Comparison of ENCODE assay signal across 17 cellular contexts in genomic region chr7:107946451-107946850, GRCh38. TPM values are rescaled to one million over a fixed set of nuclear protein-coding genes. Genes with fewer than 3 reads are reported as not detected.
DNase-seq lines count a peak whose midpoint lies in the region; ATAC-seq and TF ChIP-seq lines count a peak whose summit lies in the region.
"Had no signal": no experiment of that assay in that cellular context is flagged by ENCODE, and none has a peak within 500 bp of the region (broad histone marks: within the 10 kb centered on the region; RNA-seq: fewer than 3 reads in every experiment).

No MANE protein-coding gene starts in this region.

- intact Hi-C loops in left ventricle myocardium superior (cut with micrococcal nuclease) = no loop called here
- intact Hi-C loops in right cardiac atrium (cut with DNase I) = no loop called here

- peak overlapping the region in 2 of 3 experiments; percentile 21 to 79 for H3K27ac Mint-ChIP-seq in nephron
- H3K27ac Mint-ChIP-seq: CD8-positive, alpha-beta memory T cell; dendritic cell treated with granulocyte-macrophage colony-stimulating factor and Interleukin-4, amounts not matched to agents 40 ng/mL and 50 ng/mL, for 4 days had no signal

- no peak overlapping the region for H3K4me3 Mint-ChIP-seq in nephron
- H3K4me3 Mint-ChIP-seq: CD8-positive, alpha-beta memory T cell; dendritic cell treated with granulocyte-macrophage colony-stimulating factor and Interleukin-4, amounts not matched to agents 40 ng/mL and 50 ng/mL, for 4 days; naive B cell had no signal

- H3K36me3 Mint-ChIP-seq in nephron (ENCODE audit: low read depth) = peaks cover 89% of the 10 kb centered on the region

- no peak overlapping the region for H2AFZ ChIP-seq in Karpas-422 (ENCODE audit: low read length)

- no peaks in the 10 kb centered on the region for H3K9me3 ChIP-seq in right cardiac atrium (ENCODE audit: control insufficient read depth, low read length)
- no peaks in the 10 kb centered on the region for H3K9me3 ChIP-seq in Karpas-422 (ENCODE audit: low read length)
- H3K9me3 ChIP-seq: esophagus squamous epithelium had no signal

- H3K27ac ChIP-seq in right cardiac atrium (ENCODE audit: low read length) (no peak overlapping the region), Karpas-422 (ENCODE audit: low read length) (no peak overlapping the region)
- H3K27ac ChIP-seq: esophagus squamous epithelium had no signal

- peaks cover 38% of the 10 kb centered on the region for H3K4me1 Mint-ChIP-seq in nephron
- H3K4me1 Mint-ChIP-seq: CD8-positive, alpha-beta memory T cell; naive B cell had no signal

- H3K9me3 Mint-ChIP-seq in nephron = no peaks in the 10 kb centered on the region
- H3K9me3 Mint-ChIP-seq: CD8-positive, alpha-beta memory T cell; dendritic cell treated with granulocyte-macrophage colony-stimulating factor and Interleukin-4, amounts not matched to agents 40 ng/mL and 50 ng/mL, for 4 days; naive B cell had no signal

- no peaks in the 10 kb centered on the region for H3K79me2 ChIP-seq in Karpas-422 (ENCODE audit: low read length)

- H3K27me3 Mint-ChIP-seq in nephron (ENCODE audit: low read depth) = no peaks in the 10 kb centered on the region
- H3K27me3 Mint-ChIP-seq: dendritic cell treated with granulocyte-macrophage colony-stimulating factor and Interleukin-4, amounts not matched to agents 40 ng/mL and 50 ng/mL, for 4 days had no signal

- 54% methylated on average over 2 of the region's 2 CpGs for WGBS in right cardiac atrium

- DNase-seq in left ventricle myocardium superior (no peak), right cardiac atrium (no peak), dedifferentiated amniotic fluid mesenchymal stem cell (ENCODE audit: extremely low spot score) (peak; percentile 42), Karpas-422 (no peak)
- DNase-seq in activated effector memory CD4-positive, alpha-beta T cell treated with Interleukin-2 at 50 U/mL for 16 hours = no peak
- DNase-seq: CD8-positive, alpha-beta memory T cell; esophagus squamous epithelium; H7; naive B cell; NCI-H2081; NCI-H748 treated with DMSO at 0.1 percent for 48 hours; stimulated activated CD4-positive, alpha-beta T cell treated with anti-CD3 and anti-CD28 coated beads, Interleukin-2, amount 100 ng/mL, for 24 hours had no signal

- no peaks in the 10 kb centered on the region for H4K20me1 ChIP-seq in Karpas-422 (ENCODE audit: insufficient read depth, low read depth, low read length)

- no peak overlapping the region for H3K4me2 ChIP-seq in Karpas-422 (ENCODE audit: low read depth, low read length, poor library complexity, severe bottlenecking)

- no peaks in the 10 kb centered on the region for H3K27me3 ChIP-seq in right cardiac atrium (ENCODE audit: control insufficient read depth, insufficient read depth)
- no peaks in the 10 kb centered on the region for H3K27me3 ChIP-seq in Karpas-422 (ENCODE audit: low read length)
- H3K27me3 ChIP-seq: esophagus squamous epithelium had no signal

- H3K4me1 ChIP-seq in right cardiac atrium (ENCODE audit: control insufficient read depth, insufficient read depth, low read length) (no peaks in the 10 kb centered on the region), Karpas-422 (ENCODE audit: low read length) (no peaks in the 10 kb centered on the region)

- H3K36me3 ChIP-seq in Karpas-422 (ENCODE audit: insufficient read depth, low read length) = no peaks in the 10 kb centered on the region

- ATAC-seq in left ventricle myocardium superior (peak; percentile 34), right cardiac atrium (no peak), HG02885 (IDR thresholded peaks at IDR 0.05; ENCODE audit: poor library complexity, unreplicated experiment) (no peak), GM21529 (IDR thresholded peaks at IDR 0.05; ENCODE audit: unreplicated experiment) (no peak)

- no peak for TF ChIP-seq CTCF in nephron (IDR thresholded peaks at IDR 0.05; ENCODE audit: unreplicated experiment in 3 of 3)

- no peaks in the 10 kb centered on the region for H3K9me2 ChIP-seq in Karpas-422 (replicated peaks; ENCODE audit: insufficient read depth, low read length)

- H3K4me3 ChIP-seq in right cardiac atrium (ENCODE audit: low read length) = no peak overlapping the region
- no peak overlapping the region for H3K4me3 ChIP-seq in Karpas-422 (ENCODE audit: low read length)
- H3K4me3 ChIP-seq: esophagus squamous epithelium had no signal

- H3K9ac ChIP-seq in Karpas-422 (ENCODE audit: low read length) = no peak overlapping the region

RNA-seq across cellular contexts. Expression of gene DLD, which starts 55.5 kb away (rescaled TPM):
- 314 TPM for total RNA-seq in left ventricle myocardium superior
- 100 to 1,000 TPM; 151 to 162 (median 158) TPM for total RNA-seq in right cardiac atrium
- 112 TPM for polyA plus RNA-seq in right cardiac atrium
- total RNA-seq in Karpas-422 (2014; rRNA removed; shearing (Covaris generic); ENCODE audit: low replicate concordance) = 76.3 and 103 TPM in 2 replicates

RNA-seq across cellular contexts. Expression of gene LAMB1, which starts 56.5 kb away (rescaled TPM):
- total RNA-seq in left ventricle myocardium superior (56.1 TPM), right cardiac atrium (100 to 1,000 TPM in 1 of 4 donors, 10 to 100 TPM in 3; 42.1 to 110 (median 47.3) TPM)
- polyA plus RNA-seq in right cardiac atrium = 59.9 TPM
- not detected in 2 replicates for total RNA-seq in Karpas-422 (2014; rRNA removed; shearing (Covaris generic); ENCODE audit: low replicate concordance)
- total RNA-seq: CD8-positive, alpha-beta memory T cell; T-helper 1 cell treated with Interleukin-12 subunit alpha and Interleukin-12 subunit beta and Interleukin-4 antibody, amounts not matched to agents 30 ng/mL and 1 ng/mL, for 36 hours had no signal

Comparison
In these comparisons a context has a peak if more than half of its experiments do, and no peak if none do; other contexts are left out.
1. RNA of gene LAMB1, which starts 56.5 kb away (total RNA-seq): 56.1 TPM in left ventricle myocardium superior (single experiment) and 42.1 to 110 TPM in right cardiac atrium; not detected in Karpas-422; every median in the first group is over 10 times any median in the second.